1 cellular context compared by ENCODE assay signal in the genomic region with DNA sequence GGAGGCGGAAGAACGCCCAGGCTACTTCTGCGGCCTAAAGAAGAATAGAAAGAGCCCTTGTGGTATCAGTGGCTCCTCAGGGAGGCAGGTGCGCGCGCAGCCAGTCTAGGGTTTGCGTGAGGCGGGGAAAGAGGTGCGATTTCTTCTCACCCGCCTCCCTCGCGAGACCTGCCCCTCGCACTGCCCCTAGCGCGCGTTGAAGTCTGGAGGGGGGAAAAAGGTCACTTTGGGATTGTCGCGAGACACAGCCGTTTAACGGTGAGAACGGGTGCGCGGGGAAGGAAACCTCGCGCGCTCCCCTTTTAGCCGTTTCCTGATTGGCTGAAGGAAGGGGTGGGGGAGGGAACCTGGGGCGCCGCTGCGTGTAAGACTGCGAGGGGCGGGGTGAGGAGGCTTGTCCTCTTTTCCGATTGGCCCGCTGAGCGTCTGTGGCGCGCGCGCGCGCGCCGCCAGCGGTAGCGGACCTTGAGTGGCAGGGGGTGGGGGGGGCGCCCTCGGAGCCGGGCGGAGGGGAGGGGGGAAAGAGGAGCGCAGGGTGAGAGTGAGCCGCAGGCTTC.
A peak's percentile ranks its signal among the peaks of the same experiment; 100 is the strongest.
TF ChIP-seq lines count a peak whose summit lies in the region.

A gene with protein sequence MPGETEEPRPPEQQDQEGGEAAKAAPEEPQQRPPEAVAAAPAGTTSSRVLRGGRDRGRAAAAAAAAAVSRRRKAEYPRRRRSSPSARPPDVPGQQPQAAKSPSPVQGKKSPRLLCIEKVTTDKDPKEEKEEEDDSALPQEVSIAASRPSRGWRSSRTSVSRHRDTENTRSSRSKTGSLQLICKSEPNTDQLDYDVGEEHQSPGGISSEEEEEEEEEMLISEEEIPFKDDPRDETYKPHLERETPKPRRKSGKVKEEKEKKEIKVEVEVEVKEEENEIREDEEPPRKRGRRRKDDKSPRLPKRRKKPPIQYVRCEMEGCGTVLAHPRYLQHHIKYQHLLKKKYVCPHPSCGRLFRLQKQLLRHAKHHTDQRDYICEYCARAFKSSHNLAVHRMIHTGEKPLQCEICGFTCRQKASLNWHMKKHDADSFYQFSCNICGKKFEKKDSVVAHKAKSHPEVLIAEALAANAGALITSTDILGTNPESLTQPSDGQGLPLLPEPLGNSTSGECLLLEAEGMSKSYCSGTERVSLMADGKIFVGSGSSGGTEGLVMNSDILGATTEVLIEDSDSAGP (plus strand): TSS at position 429 of the 557 bp plus-strand sequence. CDS start 219 bp downstream, outside the sequence.

TF ChIP-seq in A549, 52 proteins besides CTCF, POLR2A, EP300 and RAD21 (continued from another document):
- peak; percentile 98 for TF ChIP-seq CHD2 (IDR thresholded peaks at IDR 0.05; ENCODE audit: low read length, partially characterized antibody)
- TF ChIP-seq, protein P1, sequence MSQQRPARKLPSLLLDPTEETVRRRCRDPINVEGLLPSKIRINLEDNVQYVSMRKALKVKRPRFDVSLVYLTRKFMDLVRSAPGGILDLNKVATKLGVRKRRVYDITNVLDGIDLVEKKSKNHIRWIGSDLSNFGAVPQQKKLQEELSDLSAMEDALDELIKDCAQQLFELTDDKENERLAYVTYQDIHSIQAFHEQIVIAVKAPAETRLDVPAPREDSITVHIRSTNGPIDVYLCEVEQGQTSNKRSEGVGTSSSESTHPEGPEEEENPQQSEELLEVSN (IDR thresholded peaks at IDR 0.05; ENCODE audit: borderline replicate concordance, low read depth): peak; percentile 76
- no peak for TF ChIP-seq SMC3 (IDR thresholded peaks at IDR 0.05)
- TF ChIP-seq, protein P2, sequence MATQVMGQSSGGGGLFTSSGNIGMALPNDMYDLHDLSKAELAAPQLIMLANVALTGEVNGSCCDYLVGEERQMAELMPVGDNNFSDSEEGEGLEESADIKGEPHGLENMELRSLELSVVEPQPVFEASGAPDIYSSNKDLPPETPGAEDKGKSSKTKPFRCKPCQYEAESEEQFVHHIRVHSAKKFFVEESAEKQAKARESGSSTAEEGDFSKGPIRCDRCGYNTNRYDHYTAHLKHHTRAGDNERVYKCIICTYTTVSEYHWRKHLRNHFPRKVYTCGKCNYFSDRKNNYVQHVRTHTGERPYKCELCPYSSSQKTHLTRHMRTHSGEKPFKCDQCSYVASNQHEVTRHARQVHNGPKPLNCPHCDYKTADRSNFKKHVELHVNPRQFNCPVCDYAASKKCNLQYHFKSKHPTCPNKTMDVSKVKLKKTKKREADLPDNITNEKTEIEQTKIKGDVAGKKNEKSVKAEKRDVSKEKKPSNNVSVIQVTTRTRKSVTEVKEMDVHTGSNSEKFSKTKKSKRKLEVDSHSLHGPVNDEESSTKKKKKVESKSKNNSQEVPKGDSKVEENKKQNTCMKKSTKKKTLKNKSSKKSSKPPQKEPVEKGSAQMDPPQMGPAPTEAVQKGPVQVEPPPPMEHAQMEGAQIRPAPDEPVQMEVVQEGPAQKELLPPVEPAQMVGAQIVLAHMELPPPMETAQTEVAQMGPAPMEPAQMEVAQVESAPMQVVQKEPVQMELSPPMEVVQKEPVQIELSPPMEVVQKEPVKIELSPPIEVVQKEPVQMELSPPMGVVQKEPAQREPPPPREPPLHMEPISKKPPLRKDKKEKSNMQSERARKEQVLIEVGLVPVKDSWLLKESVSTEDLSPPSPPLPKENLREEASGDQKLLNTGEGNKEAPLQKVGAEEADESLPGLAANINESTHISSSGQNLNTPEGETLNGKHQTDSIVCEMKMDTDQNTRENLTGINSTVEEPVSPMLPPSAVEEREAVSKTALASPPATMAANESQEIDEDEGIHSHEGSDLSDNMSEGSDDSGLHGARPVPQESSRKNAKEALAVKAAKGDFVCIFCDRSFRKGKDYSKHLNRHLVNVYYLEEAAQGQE (IDR thresholded peaks at IDR 0.05): peak; percentile 99
- TF ChIP-seq MYC (IDR thresholded peaks at IDR 0.05; ENCODE audit: borderline replicate concordance, low read length): no peak
- TF ChIP-seq ZNF302 (CRISPR knock-in tag; IDR thresholded peaks at IDR 0.05): no peak
- no peak for TF ChIP-seq ESRRA (IDR thresholded peaks at IDR 0.05; ENCODE audit: borderline replicate concordance, low read length)
- no peak for TF ChIP-seq SREBF2 (IDR thresholded peaks at IDR 0.05)
- TF ChIP-seq HOXB5 (CRISPR knock-in tag; IDR thresholded peaks at IDR 0.05): no peak
- TF ChIP-seq, protein P3, sequence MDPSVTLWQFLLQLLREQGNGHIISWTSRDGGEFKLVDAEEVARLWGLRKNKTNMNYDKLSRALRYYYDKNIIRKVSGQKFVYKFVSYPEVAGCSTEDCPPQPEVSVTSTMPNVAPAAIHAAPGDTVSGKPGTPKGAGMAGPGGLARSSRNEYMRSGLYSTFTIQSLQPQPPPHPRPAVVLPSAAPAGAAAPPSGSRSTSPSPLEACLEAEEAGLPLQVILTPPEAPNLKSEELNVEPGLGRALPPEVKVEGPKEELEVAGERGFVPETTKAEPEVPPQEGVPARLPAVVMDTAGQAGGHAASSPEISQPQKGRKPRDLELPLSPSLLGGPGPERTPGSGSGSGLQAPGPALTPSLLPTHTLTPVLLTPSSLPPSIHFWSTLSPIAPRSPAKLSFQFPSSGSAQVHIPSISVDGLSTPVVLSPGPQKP (IDR thresholded peaks at IDR 0.05; ENCODE audit: low read depth, low read length): no peak
- TF ChIP-seq GATA3 (IDR thresholded peaks at IDR 0.05; ENCODE audit: borderline replicate concordance): peak; percentile 68
- no peak for TF ChIP-seq FOSB (CRISPR knock-in tag; IDR thresholded peaks at IDR 0.05)
- no peak for TF ChIP-seq NFE2L2 (conservative IDR thresholded peaks at IDR 0.05; ENCODE audit: low read length)
- no peak for TF ChIP-seq HOXB13 (CRISPR knock-in tag; IDR thresholded peaks at IDR 0.05; ENCODE audit: low read depth)
- no peak for TF ChIP-seq ZFP36 (IDR thresholded peaks at IDR 0.05; ENCODE audit: borderline replicate concordance, partially characterized antibody)
- TF ChIP-seq, protein P4, sequence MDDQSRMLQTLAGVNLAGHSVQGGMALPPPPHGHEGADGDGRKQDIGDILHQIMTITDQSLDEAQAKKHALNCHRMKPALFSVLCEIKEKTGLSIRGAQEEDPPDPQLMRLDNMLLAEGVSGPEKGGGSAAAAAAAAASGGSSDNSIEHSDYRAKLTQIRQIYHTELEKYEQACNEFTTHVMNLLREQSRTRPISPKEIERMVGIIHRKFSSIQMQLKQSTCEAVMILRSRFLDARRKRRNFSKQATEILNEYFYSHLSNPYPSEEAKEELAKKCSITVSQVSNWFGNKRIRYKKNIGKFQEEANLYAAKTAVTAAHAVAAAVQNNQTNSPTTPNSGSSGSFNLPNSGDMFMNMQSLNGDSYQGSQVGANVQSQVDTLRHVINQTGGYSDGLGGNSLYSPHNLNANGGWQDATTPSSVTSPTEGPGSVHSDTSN (IDR thresholded peaks at IDR 0.05): peak; percentile 61; the same call in 1 of the 2 replicates
- TF ChIP-seq PHF8 (IDR thresholded peaks at IDR 0.05; ENCODE audit: borderline replicate concordance, low read depth): peak; percentile 44; the same call in 1 of the 2 replicates
- TF ChIP-seq HEYL (CRISPR knock-in tag; IDR thresholded peaks at IDR 0.05): no peak
- TF ChIP-seq, protein P5, sequence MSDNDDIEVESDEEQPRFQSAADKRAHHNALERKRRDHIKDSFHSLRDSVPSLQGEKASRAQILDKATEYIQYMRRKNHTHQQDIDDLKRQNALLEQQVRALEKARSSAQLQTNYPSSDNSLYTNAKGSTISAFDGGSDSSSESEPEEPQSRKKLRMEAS (IDR thresholded peaks at IDR 0.05): peak; percentile 86
- no peak for TF ChIP-seq CBX2 (IDR thresholded peaks at IDR 0.05; ENCODE audit: borderline replicate concordance, low read depth)
